9 cellular contexts compared by ENCODE assay signal in genomic region chr9:127347831-127348699, GRCh38. TPM values are rescaled to one million over a fixed set of nuclear protein-coding genes. Genes with fewer than 3 reads are reported as not detected.
DNase-seq lines count a peak whose midpoint lies in the region; ATAC-seq and TF ChIP-seq lines count a peak whose summit lies in the region.
"Had no signal": no experiment of that assay in that cellular context is flagged by ENCODE, and none has a peak within 500 bp of the region (broad histone marks: within the 10 kb centered on the region; RNA-seq: fewer than 3 reads in every experiment).

No MANE protein-coding gene starts in this region.

- H3K36me3 Mint-ChIP-seq in endothelial cell (ENCODE audit: low read depth, unreplicated experiment), result no peaks in the 10 kb centered on the region
- H3K36me3 Mint-ChIP-seq: IgD-negative memory B cell had no signal

- H3K9me3 Mint-ChIP-seq in endothelial cell (ENCODE audit: unreplicated experiment), result no peaks in the 10 kb centered on the region
- H3K9me3 Mint-ChIP-seq: IgD-negative memory B cell had no signal

- in situ Hi-C loops in GM13977 (cut with MboI; ENCODE audit: low pct_unique_long_range_greater_than_20kb, low sequenced_read_pairs, unreplicated experiment), result no loop called here

- no peaks in the 10 kb centered on the region for H3K9me3 ChIP-seq in MG63

- peaks cover 1% of the 10 kb centered on the region for H3K27me3 Mint-ChIP-seq in endothelial cell (ENCODE audit: unreplicated experiment)
- H3K27me3 Mint-ChIP-seq: IgD-negative memory B cell had no signal

- no peaks in the 10 kb centered on the region for H3K4me1 Mint-ChIP-seq in endothelial cell (ENCODE audit: unreplicated experiment)
- H3K4me1 Mint-ChIP-seq: IgD-negative memory B cell had no signal

- DNase-seq in GM13977 (ENCODE audit: low spot score) (peak; percentile 20), NCI-H446 treated with DMSO at 0.1 percent for 48 hours (lab: John Stamatoyannopoulos, UW) (peak; percentile 15), endothelial cell (ENCODE audit: low spot score) (peak; percentile 16), sciatic nerve (ENCODE audit: low spot score) (no peak), MG63 (no peak)
- DNase-seq in activated naive CD4-positive, alpha-beta T cell treated with anti-CD3 and anti-CD28 coated beads, Interleukin-2, amount 50 U/mL, for 16 hours, result no peak
- DNase-seq in stimulated activated CD4-positive, alpha-beta T cell treated with anti-CD3 and anti-CD28 coated beads, Interleukin-4, amount 100 ng/mL, for 1 hour, result no peak

- H3K27ac Mint-ChIP-seq in endothelial cell (ENCODE audit: unreplicated experiment), result no peak overlapping the region
- H3K27ac Mint-ChIP-seq: IgD-negative memory B cell had no signal

- no peak overlapping the region for H3K4me3 Mint-ChIP-seq in endothelial cell (ENCODE audit: unreplicated experiment)
- H3K4me3 Mint-ChIP-seq: IgD-negative memory B cell had no signal

- no peaks in the 10 kb centered on the region for H3K36me3 ChIP-seq in MG63

- H3K4me3 ChIP-seq in MG63, result no peak overlapping the region

- TF ChIP-seq CTCF in GM13977 (IDR thresholded peaks at IDR 0.05; ENCODE audit: extremely low read depth, insufficient read depth, missing control alignments) (peak; percentile 49), endothelial cell (IDR thresholded peaks at IDR 0.05; ENCODE audit: unreplicated experiment) (no peak)

- peak; percentile 91 for ATAC-seq in sciatic nerve
- no peak for ATAC-seq in GM21737 (IDR thresholded peaks at IDR 0.05; ENCODE audit: unreplicated experiment)

- H3K27me3 ChIP-seq in MG63, result no peaks in the 10 kb centered on the region

- intact Hi-C loops in sciatic nerve (cut with DNase I), result no loop called here

RNA-seq across cellular contexts. Expression of gene SLC2A8, which starts 48.9 kb away (rescaled TPM):
- 21.5 TPM for total RNA-seq in endothelial cell (ENCODE audit: unreplicated experiment)
- total RNA-seq in sciatic nerve, result 22.5 TPM
- total RNA-seq in MG63 (2014; rRNA removed; shearing (Covaris generic); ENCODE audit: low replicate concordance), result 10.8 and 14.2 TPM in 2 replicates

Comparison
In these comparisons a context has a peak if more than half of its experiments do, and no peak if none do; other contexts are left out.
1. DNase-seq: peak in GM13977 (single experiment), NCI-H446 treated with DMSO at 0.1 percent for 48 hours (single experiment) and endothelial cell (single experiment); none in sciatic nerve (single experiment), MG63 (single experiment), activated naive CD4-positive, alpha-beta T cell treated with anti-CD3 and anti-CD28 coated beads, Interleukin-2, amount 50 U/mL, for 16 hours (single experiment) and stimulated activated CD4-positive, alpha-beta T cell treated with anti-CD3 and anti-CD28 coated beads, Interleukin-4, amount 100 ng/mL, for 1 hour (single experiment).